In the genomic region with DNA sequence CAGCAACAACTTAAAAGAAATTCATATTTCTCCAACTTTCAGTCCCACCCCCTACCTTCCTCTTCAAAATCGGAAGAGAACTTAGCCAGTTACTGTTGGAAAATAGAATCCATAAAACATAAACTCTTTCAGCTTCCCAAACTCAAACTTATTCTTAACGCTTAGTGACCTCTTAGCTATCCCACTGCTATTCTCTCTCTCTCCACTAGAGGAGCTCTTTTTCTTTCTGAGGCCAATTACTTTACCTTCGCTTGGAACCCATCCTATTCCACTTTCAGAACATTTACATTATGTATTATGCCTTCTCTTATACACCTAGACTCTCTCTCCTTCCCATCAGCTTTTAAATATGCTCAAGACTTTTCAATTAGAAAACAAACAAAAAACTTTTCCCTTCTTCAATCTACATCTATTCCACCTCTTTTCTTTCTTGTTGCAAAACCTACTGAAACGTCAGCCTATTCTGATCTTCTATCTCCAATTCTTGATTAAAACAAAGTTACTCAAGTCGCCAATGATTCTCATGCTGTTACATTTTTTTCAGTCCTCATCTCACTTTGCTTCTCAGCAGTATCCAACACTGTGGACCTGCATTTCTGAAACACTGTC, we compare ENCODE assay signal across 9 cellular contexts. TPM values are rescaled to one million over a fixed set of nuclear protein-coding genes. Genes with fewer than 3 reads are reported as not detected.
DNase-seq lines count a peak whose midpoint lies in the region; ATAC-seq, FAIRE-seq and TF ChIP-seq lines count a peak whose summit lies in the region.
"Had no signal": no experiment of that assay in that cellular context is flagged by ENCODE, and none has a peak within 500 bp of the region (broad histone marks: within the 10 kb centered on the region; RNA-seq: fewer than 3 reads in every experiment).

No MANE protein-coding gene starts in this region.

- POLR2A ChIA-PET in activated CD4-positive, alpha-beta memory T cell treated with anti-CD3 and anti-CD28 coated beads, Interleukin-2, amount 10 ng/mL, durations not matched to agents 7 days and 5 days (lab: Charles Lee), result interaction anchor here (0.9 to 1.0 kb wide), 2 partner anchors 12 to 134 kb away, joined by 3 read pairs; no protein-coding TSS in a partner anchor

- H3K79me2 ChIP-seq in mesendoderm (ENCODE audit: control insufficient read depth, insufficient read depth, low read length), result no peaks in the 10 kb centered on the region

- no peak overlapping the region for H3K4me3 ChIP-seq in bronchial epithelial cell (ENCODE audit: low read depth, low read length)
- H3K4me3 ChIP-seq in mesendoderm (ENCODE audit: low read length), result no peak overlapping the region

- H3K18ac ChIP-seq in mesendoderm (ENCODE audit: low read length), result no peak overlapping the region

- H3K27ac ChIP-seq in mesendoderm (ENCODE audit: low read depth, low read length), result no peak overlapping the region

- H3K9me3 Mint-ChIP-seq in activated CD4-positive, alpha-beta memory T cell treated with anti-CD3 and anti-CD28 coated beads, Interleukin-2, amount 10 ng/mL, durations not matched to agents 7 days and 5 days, result no peaks in the 10 kb centered on the region

- ATAC-seq in HG03521 (IDR thresholded peaks at IDR 0.05; ENCODE audit: unreplicated experiment), result no peak

- H3K56ac ChIP-seq in mesendoderm (ENCODE audit: low read length), result no peak overlapping the region

- no peak overlapping the region for H4K5ac ChIP-seq in mesendoderm (ENCODE audit: low read length)

- CTCF ChIA-PET in activated CD4-positive, alpha-beta memory T cell treated with anti-CD3 and anti-CD28 coated beads, Interleukin-2, amount 10 ng/mL, durations not matched to agents 7 days and 5 days (lab: Charles Lee), result interaction anchor here (0.6 to 3.2 kb wide), 44 partner anchors 9 to 631 kb away, joined by 3 to 33 read pairs (median 4); a partner anchor contains a TSS

- H2BK15ac ChIP-seq in mesendoderm (replicated peaks; ENCODE audit: low read depth), result no peak overlapping the region

- peak; percentile 82 for TF ChIP-seq CTCF in bronchial epithelial cell (IDR thresholded peaks at IDR 0.05; ENCODE audit: insufficient read depth, low read length, severe bottlenecking)

- DNase-seq in DMS 273 treated with DMSO at 0.1 percent for 48 hours (lab: John Stamatoyannopoulos, UW), result peak; percentile 59
- peak; percentile 33 for DNase-seq in H4 (ENCODE audit: low spot score)
- DNase-seq in NCI-H2227 treated with DMSO at 0.1 percent for 48 hours (lab: John Stamatoyannopoulos, UW), result peak; percentile 25
- DNase-seq in bronchial epithelial cell (ENCODE audit: low read depth), result peak; percentile 44
- DNase-seq in mesendoderm, result peak; percentile 48
- no peak for DNase-seq in stimulated activated CD4-positive, alpha-beta T cell treated with anti-CD3 and anti-CD28 coated beads, Interleukin-1b, Interleukin-23, amount 100 ng/mL, for 48 hours
- no peak for DNase-seq in activated CD4-positive, alpha-beta memory T cell treated with anti-CD3 and anti-CD28 coated beads, Interleukin-2, amount 10 ng/mL, durations not matched to agents 7 days and 5 days

- H4K8ac ChIP-seq in mesendoderm (ENCODE audit: low read depth, low read length), result no peak overlapping the region

- WGBS in mesendoderm (ENCODE audit: extremely low coverage, insufficient coverage, low lambda C conversion rate), result 100% methylated on average over 1 of the region's 5 CpGs

- no peak overlapping the region for H3K9ac ChIP-seq in mesendoderm (ENCODE audit: low read length)

- no peak overlapping the region for H3K4ac ChIP-seq in mesendoderm (ENCODE audit: low read depth, low read length)

- no peak for FAIRE-seq in bronchial epithelial cell (lab: Jason Lieb, UNC)

- peaks cover 4% of the 10 kb centered on the region for H3K27me3 Mint-ChIP-seq in activated CD4-positive, alpha-beta memory T cell treated with anti-CD3 and anti-CD28 coated beads, Interleukin-2, amount 10 ng/mL, durations not matched to agents 7 days and 5 days

- no peak overlapping the region for H2BK120ac ChIP-seq in mesendoderm (ENCODE audit: low read depth, low read length)

- H3K36me3 ChIP-seq in bronchial epithelial cell (ENCODE audit: control insufficient read depth, insufficient read depth, low read length) (no peaks in the 10 kb centered on the region), mesendoderm (ENCODE audit: control insufficient read depth, insufficient read depth, low read length) (no peaks in the 10 kb centered on the region)

- no peaks in the 10 kb centered on the region for H3K4me1 ChIP-seq in mesendoderm (ENCODE audit: control insufficient read depth, low read depth, low read length)

- no peak overlapping the region for H3K4me2 ChIP-seq in mesendoderm (ENCODE audit: low read length)

- H2AK5ac ChIP-seq in mesendoderm (ENCODE audit: low read length), result no peak overlapping the region

- no peak overlapping the region for H3K27ac Mint-ChIP-seq in activated CD4-positive, alpha-beta memory T cell treated with anti-CD3 and anti-CD28 coated beads, Interleukin-2, amount 10 ng/mL, durations not matched to agents 7 days and 5 days

- H3K4me1 Mint-ChIP-seq in activated CD4-positive, alpha-beta memory T cell treated with anti-CD3 and anti-CD28 coated beads, Interleukin-2, amount 10 ng/mL, durations not matched to agents 7 days and 5 days, result peaks cover 4% of the 10 kb centered on the region

- H3K36me3 Mint-ChIP-seq in activated CD4-positive, alpha-beta memory T cell treated with anti-CD3 and anti-CD28 coated beads, Interleukin-2, amount 10 ng/mL, durations not matched to agents 7 days and 5 days (ENCODE audit: low read depth), result no peaks in the 10 kb centered on the region

- no peak overlapping the region for H2BK5ac ChIP-seq in mesendoderm (ENCODE audit: low read length)

- H3K79me1 ChIP-seq in mesendoderm (ENCODE audit: low read length), result no peaks in the 10 kb centered on the region

- H3K4me3 Mint-ChIP-seq in activated CD4-positive, alpha-beta memory T cell treated with anti-CD3 and anti-CD28 coated beads, Interleukin-2, amount 10 ng/mL, durations not matched to agents 7 days and 5 days, result no peak overlapping the region

- H3K23ac ChIP-seq in mesendoderm (ENCODE audit: low read length), result no peak overlapping the region

- no peaks in the 10 kb centered on the region for H3K27me3 ChIP-seq in bronchial epithelial cell (ENCODE audit: control insufficient read depth, insufficient read depth, low read length)
- no peaks in the 10 kb centered on the region for H3K27me3 ChIP-seq in mesendoderm (ENCODE audit: insufficient read depth, low read length, poor library complexity)

RNA-seq across cellular contexts. Expression of a gene that starts 13.4 kb away (rescaled TPM):
- total RNA-seq in H4 (2014; rRNA removed; shearing (Covaris generic)), result not detected in 2 replicates
- not detected in 2 replicates for total RNA-seq in bronchial epithelial cell
- polyA plus RNA-seq in mesendoderm (2013, experiment 1 of 2), result not detected
- polyA plus RNA-seq in mesendoderm (2013, experiment 2 of 2), result not detected
- total RNA-seq in activated CD4-positive, alpha-beta memory T cell treated with anti-CD3 and anti-CD28 coated beads, Interleukin-2, amount 10 ng/mL, durations not matched to agents 7 days and 5 days, result not detected
- total RNA-seq: mononuclear cell had no signal

Comparison
In these comparisons a context has a peak if more than half of its experiments do, and no peak if none do; other contexts are left out.
1. DNase-seq: peak in DMS 273 treated with DMSO at 0.1 percent for 48 hours (single experiment), H4 (single experiment), NCI-H2227 treated with DMSO at 0.1 percent for 48 hours (single experiment), bronchial epithelial cell (single experiment) and mesendoderm (single experiment); none in stimulated activated CD4-positive, alpha-beta T cell treated with anti-CD3 and anti-CD28 coated beads, Interleukin-1b, Interleukin-23, amount 100 ng/mL, for 48 hours (single experiment) and activated CD4-positive, alpha-beta memory T cell treated with anti-CD3 and anti-CD28 coated beads, Interleukin-2, amount 10 ng/mL, durations not matched to agents 7 days and 5 days (single experiment).